ENCODE assay signal across 1 cellular context in genomic region chr1:8013399-8013798, GRCh38.
TF ChIP-seq lines count a peak whose summit lies in the region.

No MANE protein-coding gene starts in this region.

TF ChIP-seq in IMR-90, 13 proteins besides CTCF, POLR2A, EP300 and RAD21 (continued from another document):
- TF ChIP-seq MXI1 (IDR thresholded peaks at IDR 0.05; ENCODE audit: borderline replicate concordance, low read depth, low read length) (no peak), FOS (IDR thresholded peaks at IDR 0.05; ENCODE audit: low read depth, low read length) (no peak), MAZ (IDR thresholded peaks at IDR 0.05; ENCODE audit: borderline replicate concordance, low read depth, low read length) (no peak), USF2 (IDR thresholded peaks at IDR 0.05; ENCODE audit: low read depth, low read length) (no peak), BHLHE40 (IDR thresholded peaks at IDR 0.05; ENCODE audit: low read depth, low read length) (no peak), SMC3 (IDR thresholded peaks at IDR 0.05; ENCODE audit: low read depth, low read length) (no peak), RFX5 (IDR thresholded peaks at IDR 0.05; ENCODE audit: low read depth, low read length) (no peak), RCOR1 (IDR thresholded peaks at IDR 0.05; ENCODE audit: insufficient replicate concordance, low read length) (no peak)
TF ChIP-seq in IMR-90: peak in this region for 0.
